Comparison of ENCODE assay signal across 8 cellular contexts in the genomic region with DNA sequence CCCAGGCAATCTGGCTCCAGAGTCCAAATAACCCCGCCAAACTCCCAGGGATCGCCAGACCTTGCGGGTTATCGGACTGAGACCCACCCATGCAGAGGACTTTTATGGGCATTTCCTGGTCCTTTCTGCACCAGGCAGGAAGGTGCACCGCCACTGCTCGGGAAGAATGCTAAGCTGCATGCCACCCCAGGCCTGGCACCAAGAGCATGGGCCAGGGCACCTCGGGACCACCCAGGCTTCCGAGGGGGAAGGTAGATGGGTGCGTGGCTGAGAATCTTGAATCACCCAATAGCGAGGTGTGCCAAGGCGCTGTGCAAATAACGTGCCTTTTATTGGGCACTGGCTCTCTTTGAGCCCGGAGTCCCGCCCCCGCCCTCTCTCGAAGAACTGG. TPM values are rescaled to one million over a fixed set of nuclear protein-coding genes. Genes with fewer than 3 reads are reported as not detected.
DNase-seq lines count a peak whose midpoint lies in the region; ATAC-seq and TF ChIP-seq lines count a peak whose summit lies in the region.

No MANE protein-coding gene starts in this region.

- H3K9me3 ChIP-seq in mucosa of stomach (ENCODE audit: control insufficient read depth, low read length), result no peaks in the 10 kb centered on the region

- H3K36me3 Mint-ChIP-seq in HFFc6 (ENCODE audit: low read depth), result peaks cover 4% of the 10 kb centered on the region; the same call in 1 of the 2 replicates

- peak overlapping the region; percentile 58 to 99 (median 96) for H3K27ac ChIP-seq in dorsolateral prefrontal cortex

- peak overlapping the region; percentile 82 for H3K27ac Mint-ChIP-seq in HFFc6

- no peaks in the 10 kb centered on the region for H3K36me3 ChIP-seq in mucosa of stomach (ENCODE audit: control insufficient read depth, insufficient read depth, low read length)

- H3K4me3 ChIP-seq in GM12864 (ENCODE audit: low read depth, low read length) (peak overlapping the region; percentile 63), dorsolateral prefrontal cortex (peak overlapping the region; percentile 51 to 86 (median 75)), mucosa of stomach (ENCODE audit: low read length) (peak overlapping the region; percentile 37)

- H3K27me3 ChIP-seq in dorsolateral prefrontal cortex, result no peaks in the 10 kb centered on the region
- no peaks in the 10 kb centered on the region for H3K27me3 ChIP-seq in mucosa of stomach (ENCODE audit: control insufficient read depth, insufficient read depth, low read length)

- peak overlapping the region; percentile 22 for H3K9ac ChIP-seq in mucosa of stomach (ENCODE audit: low read length)

- peaks cover 2% of the 10 kb centered on the region for H3K27me3 Mint-ChIP-seq in HFFc6 (ENCODE audit: insufficient read depth)

- H3K4me1 Mint-ChIP-seq in HFFc6 (ENCODE audit: low read depth), result peaks cover 43% of the 10 kb centered on the region

- H3K4me1 ChIP-seq in mucosa of stomach (ENCODE audit: control insufficient read depth, insufficient read depth, low read length), result peaks cover 17% of the 10 kb centered on the region

- DNase-seq in GM12864 (ENCODE audit: low read depth) (no peak), HFFc6 (no peak), OCI-M1 (lab: John Stamatoyannopoulos, UW) (peak; percentile 38), dorsolateral prefrontal cortex (peak in 4 of 10 donors; percentile 22 to 70 (median 57)), AG08396 (ENCODE audit: low spot score) (no peak)

- H3K4me3 Mint-ChIP-seq in HFFc6, result peak overlapping the region; percentile 91

- intact Hi-C loops in dorsolateral prefrontal cortex (cut with DNase I), result loop anchor here (2.0 to 5.0 kb wide), 3 partner anchors 64 to 105 kb away; a partner anchor contains a TSS

- ATAC-seq in GM21717 (IDR thresholded peaks at IDR 0.05; ENCODE audit: unreplicated experiment) (no peak), HG03135 (IDR thresholded peaks at IDR 0.05; ENCODE audit: unreplicated experiment) (no peak)

- H3K9me3 Mint-ChIP-seq in HFFc6, result no peaks in the 10 kb centered on the region

- TF ChIP-seq CTCF in GM12864 (IDR thresholded peaks at IDR 0.05; ENCODE audit: low read depth, low read length, missing control alignments), result no peak
- TF ChIP-seq CTCF in HFFc6 (IDR thresholded peaks at IDR 0.05), result no peak
- no peak for TF ChIP-seq CTCF in dorsolateral prefrontal cortex (IDR thresholded peaks at IDR 0.05 in 54 of 56, conservative IDR thresholded peaks at IDR 0.05 in 2 of 56; ENCODE audit: low read depth in 1 of 56, partially characterized antibody in 56 of 56)

RNA-seq across cellular contexts. Expression of a gene that starts 0.4 kb away (rescaled TPM):
- 1 to 10 TPM; 1.6 to 2.9 (median 2.3) TPM for total RNA-seq in HFFc6 (2021; fragmentation: NEBNext Ultra II Directional; extraction: Animal tissue kit (Norgen Biotek cat#: 25700))
- total RNA-seq in dorsolateral prefrontal cortex, result 10 to 100 TPM in 21 of 120 experiments, 1 to 10 TPM in 99; 4.4 to 14.3 (median 8.2) TPM

RNA-seq across cellular contexts. Expression of a gene that starts 5.6 kb away (rescaled TPM):
- total RNA-seq in HFFc6 (2021; fragmentation: NEBNext Ultra II Directional; extraction: Animal tissue kit (Norgen Biotek cat#: 25700)), result 100 to 1,000 TPM in 4 of 6 experiments, 10 to 100 TPM in 2; 81.3 to 125 (median 107) TPM
- total RNA-seq in dorsolateral prefrontal cortex, result 10 to 100 TPM; 12.3 to 24.7 (median 17.2) TPM

RNA-seq across cellular contexts. Expression of a gene that starts 28.0 kb away (rescaled TPM):
- 10 to 100 TPM in 4 of 6 experiments, 1 to 10 TPM in 2; 7.5 to 12.5 (median 11.7) TPM for total RNA-seq in HFFc6 (2021; fragmentation: NEBNext Ultra II Directional; extraction: Animal tissue kit (Norgen Biotek cat#: 25700))
- 10 to 100 TPM in 65 of 120 experiments, 1 to 10 TPM in 55; 4.6 to 20.8 (median 10.2) TPM for total RNA-seq in dorsolateral prefrontal cortex

RNA-seq across cellular contexts. Expression of a gene that starts 42.8 kb away (rescaled TPM):
- 10 to 100 TPM; 16.2 to 29.8 (median 27.1) TPM for total RNA-seq in HFFc6 (2021; fragmentation: NEBNext Ultra II Directional; extraction: Animal tissue kit (Norgen Biotek cat#: 25700))
- 10 to 100 TPM; 15.0 to 45.0 (median 30.4) TPM for total RNA-seq in dorsolateral prefrontal cortex

RNA-seq across cellular contexts. Expression of a gene that starts 43.0 kb away (rescaled TPM):
- under 1 TPM in 2 of 6 experiments, not detected in 4; 0.23 to 0.61 TPM for total RNA-seq in HFFc6 (2021; fragmentation: NEBNext Ultra II Directional; extraction: Animal tissue kit (Norgen Biotek cat#: 25700))
- 10 to 100 TPM in 8 of 120 experiments, 1 to 10 TPM in 111, under 1 TPM in 1; 0.93 to 18.3 (median 5.7) TPM for total RNA-seq in dorsolateral prefrontal cortex
